Comparison of ENCODE assay signal across 11 cellular contexts in genomic region chr15:101445562-101446526, GRCh38. TPM values are rescaled to one million over a fixed set of nuclear protein-coding genes. Genes with fewer than 3 reads are reported as not detected.
DNase-seq lines count a peak whose midpoint lies in the region; ATAC-seq, FAIRE-seq and TF ChIP-seq lines count a peak whose summit lies in the region.
"Had no signal": no experiment of that assay in that cellular context is flagged by ENCODE, and none has a peak within 500 bp of the region (broad histone marks: within the 10 kb centered on the region; RNA-seq: fewer than 3 reads in every experiment).

No MANE protein-coding gene starts in this region.

- CTCF ChIA-PET in activated naive CD4-positive, alpha-beta T cell treated with anti-CD3 and anti-CD28 coated beads for 36 hours (lab: Charles Lee), result no interaction called here

- no peak for TF ChIP-seq POLR2A in breast epithelium (IDR thresholded peaks at IDR 0.05)

- 61 to 64% methylated on average over 22 of the region's 22 CpGs for WGBS in aorta, 2 donors

- no peak for ATAC-seq in stimulated activated naive CD8-positive, alpha-beta T cell treated with anti-CD3 and anti-CD28 coated beads, Interleukin-15, Interleukin-2, amounts not matched to agents 100 U/mL and 50 U/mL, for 24 hours
- ATAC-seq in aorta (ENCODE audit: low FRiP score) (peak; percentile 36), HG02870 (IDR thresholded peaks at IDR 0.05; ENCODE audit: unreplicated experiment) (no peak)

- H3K27ac ChIP-seq in breast epithelium (peak overlapping the region; percentile 33 to 81), kidney (ENCODE audit: low read depth in 2 of 2, low read length in 2 of 2) (no peak overlapping the region), aorta (ENCODE audit: low read depth in 1 of 2, low read length in 2 of 2) (no peak overlapping the region), ascending aorta (no peak overlapping the region)

- H3K27me3 Mint-ChIP-seq in stimulated activated naive CD8-positive, alpha-beta T cell treated with anti-CD3 and anti-CD28 coated beads, Interleukin-15, Interleukin-2, amounts not matched to agents 100 ng/mL and 50 ng/mL, for 24 hours, result peaks cover 12% of the 10 kb centered on the region
- peaks cover 5% of the 10 kb centered on the region for H3K27me3 Mint-ChIP-seq in activated naive CD4-positive, alpha-beta T cell treated with anti-CD3 and anti-CD28 coated beads for 36 hours (ENCODE audit: low read depth)

- intact Hi-C loops in breast epithelium (cut with DNase I; ENCODE audit: low total_unique reads), result no loop called here
- intact Hi-C loops in kidney (cut with DNase I), result no loop called here
- intact Hi-C loops in aorta (cut with DNase I), result no loop called here
- intact Hi-C loops in ascending aorta (cut with DNase I), result no loop called here
- intact Hi-C loops in activated naive CD4-positive, alpha-beta T cell treated with anti-CD3 and anti-CD28 coated beads for 36 hours (cut with micrococcal nuclease), result no loop called here

- H3K9me3 ChIP-seq in breast epithelium, result no peaks in the 10 kb centered on the region
- H3K9me3 ChIP-seq in kidney (ENCODE audit: control insufficient read depth in 1 of 2, low read length in 2 of 2), result no peaks in the 10 kb centered on the region
- no peaks in the 10 kb centered on the region for H3K9me3 ChIP-seq in aorta (ENCODE audit: control insufficient read depth, low read length)
- no peaks in the 10 kb centered on the region for H3K9me3 ChIP-seq in ascending aorta

- no peaks in the 10 kb centered on the region for H3K36me3 Mint-ChIP-seq in stimulated activated naive CD8-positive, alpha-beta T cell treated with anti-CD3 and anti-CD28 coated beads, Interleukin-15, Interleukin-2, amounts not matched to agents 100 ng/mL and 50 ng/mL, for 24 hours (ENCODE audit: low read depth)
- no peaks in the 10 kb centered on the region for H3K36me3 Mint-ChIP-seq in activated naive CD4-positive, alpha-beta T cell treated with anti-CD3 and anti-CD28 coated beads for 36 hours (ENCODE audit: low read depth)
- H3K36me3 Mint-ChIP-seq: activated naive CD4-positive, alpha-beta T cell treated with anti-CD3 and anti-CD28 coated beads, Interleukin-2, amount 10 ng/mL, durations not matched to agents 7 days and 5 days had no signal

- no peaks in the 10 kb centered on the region for H3K9me3 Mint-ChIP-seq in stimulated activated naive CD8-positive, alpha-beta T cell treated with anti-CD3 and anti-CD28 coated beads, Interleukin-15, Interleukin-2, amounts not matched to agents 100 ng/mL and 50 ng/mL, for 24 hours
- no peaks in the 10 kb centered on the region for H3K9me3 Mint-ChIP-seq in activated naive CD4-positive, alpha-beta T cell treated with anti-CD3 and anti-CD28 coated beads for 36 hours
- H3K9me3 Mint-ChIP-seq: activated naive CD4-positive, alpha-beta T cell treated with anti-CD3 and anti-CD28 coated beads, Interleukin-2, amount 10 ng/mL, durations not matched to agents 7 days and 5 days had no signal

- H3K4me3 Mint-ChIP-seq in stimulated activated naive CD8-positive, alpha-beta T cell treated with anti-CD3 and anti-CD28 coated beads, Interleukin-15, Interleukin-2, amounts not matched to agents 100 ng/mL and 50 ng/mL, for 24 hours, result no peak overlapping the region
- no peak overlapping the region for H3K4me3 Mint-ChIP-seq in activated naive CD4-positive, alpha-beta T cell treated with anti-CD3 and anti-CD28 coated beads for 36 hours
- H3K4me3 Mint-ChIP-seq: activated naive CD4-positive, alpha-beta T cell treated with anti-CD3 and anti-CD28 coated beads, Interleukin-2, amount 10 ng/mL, durations not matched to agents 7 days and 5 days had no signal

- FAIRE-seq in kidney (lab: Jason Lieb, UNC), result no peak
- FAIRE-seq: RCC 7860 had no signal

- H3K4me3 ChIP-seq in breast epithelium (no peak overlapping the region), kidney (ENCODE audit: low read length in 2 of 2) (no peak overlapping the region), aorta (ENCODE audit: low read length in 2 of 2) (no peak overlapping the region), ascending aorta (no peak overlapping the region)

- peaks cover 6% of the 10 kb centered on the region for H3K4me1 Mint-ChIP-seq in stimulated activated naive CD8-positive, alpha-beta T cell treated with anti-CD3 and anti-CD28 coated beads, Interleukin-15, Interleukin-2, amounts not matched to agents 100 ng/mL and 50 ng/mL, for 24 hours (ENCODE audit: low read depth)
- no peaks in the 10 kb centered on the region for H3K4me1 Mint-ChIP-seq in activated naive CD4-positive, alpha-beta T cell treated with anti-CD3 and anti-CD28 coated beads for 36 hours (ENCODE audit: low read depth)

- TF ChIP-seq CTCF in breast epithelium (IDR thresholded peaks at IDR 0.05), result no peak
- TF ChIP-seq CTCF in kidney (IDR thresholded peaks at IDR 0.05; ENCODE audit: borderline replicate concordance, extremely low read depth, insufficient read depth), result no peak
- no peak for TF ChIP-seq CTCF in ascending aorta (IDR thresholded peaks at IDR 0.05)

- no peaks in the 10 kb centered on the region for H3K36me3 ChIP-seq in breast epithelium
- no peaks in the 10 kb centered on the region for H3K36me3 ChIP-seq in kidney (ENCODE audit: control insufficient read depth in 1 of 2, insufficient read depth in 2 of 2, low read length in 2 of 2)
- H3K36me3 ChIP-seq in aorta (ENCODE audit: control insufficient read depth in 1 of 2, insufficient read depth in 2 of 2, low read length in 1 of 2), result no peaks in the 10 kb centered on the region
- no peaks in the 10 kb centered on the region for H3K36me3 ChIP-seq in ascending aorta

- peaks cover 0 to 7% of the 10 kb centered on the region in 2 donors for H3K4me1 ChIP-seq in breast epithelium
- no peaks in the 10 kb centered on the region for H3K4me1 ChIP-seq in kidney (ENCODE audit: control insufficient read depth in 1 of 2, insufficient read depth in 1 of 2, low read depth in 1 of 2, low read length in 2 of 2)
- H3K4me1 ChIP-seq in aorta (ENCODE audit: control insufficient read depth in 1 of 2, insufficient read depth in 2 of 2, low read length in 2 of 2), result no peaks in the 10 kb centered on the region
- H3K4me1 ChIP-seq in ascending aorta, result no peaks in the 10 kb centered on the region

- no peak for DNase-seq in stimulated activated naive CD8-positive, alpha-beta T cell treated with anti-CD3 and anti-CD28 coated beads, Interleukin-15, Interleukin-2, amounts not matched to agents 100 U/mL and 50 U/mL, for 24 hours
- DNase-seq in breast epithelium (ENCODE audit: low spot score in 2 of 2), result no peak
- peak; percentile 45 for DNase-seq in kidney
- no peak for DNase-seq in aorta
- no peak for DNase-seq in ascending aorta (ENCODE audit: low spot score in 2 of 2)
- DNase-seq in activated naive CD4-positive, alpha-beta T cell treated with anti-CD3 and anti-CD28 coated beads for 36 hours, result no peak
- DNase-seq: activated naive CD4-positive, alpha-beta T cell treated with anti-CD3 and anti-CD28 coated beads, Interleukin-2, amount 10 ng/mL, durations not matched to agents 7 days and 5 days; COR-L47 had no signal

- peak overlapping the region; percentile 26 for H3K27ac Mint-ChIP-seq in stimulated activated naive CD8-positive, alpha-beta T cell treated with anti-CD3 and anti-CD28 coated beads, Interleukin-15, Interleukin-2, amounts not matched to agents 100 ng/mL and 50 ng/mL, for 24 hours
- H3K27ac Mint-ChIP-seq in activated naive CD4-positive, alpha-beta T cell treated with anti-CD3 and anti-CD28 coated beads for 36 hours, result no peak overlapping the region
- H3K27ac Mint-ChIP-seq: activated naive CD4-positive, alpha-beta T cell treated with anti-CD3 and anti-CD28 coated beads, Interleukin-2, amount 10 ng/mL, durations not matched to agents 7 days and 5 days had no signal

- H3K9ac ChIP-seq in kidney (ENCODE audit: low read length in 2 of 2), result no peak overlapping the region

- H3K27me3 ChIP-seq in breast epithelium (no peaks in the 10 kb centered on the region), aorta (ENCODE audit: control insufficient read depth in 1 of 2, insufficient read depth in 2 of 2, low read length in 1 of 2) (no peaks in the 10 kb centered on the region), ascending aorta (no peaks in the 10 kb centered on the region)

RNA-seq across cellular contexts. Expression of gene PCSK6, which starts 43.7 kb away (rescaled TPM):
- 10 to 100 TPM in 2 of 3 donors, 1 to 10 TPM in 1; 7.2 to 19.7 (median 18.0) TPM for total RNA-seq in breast epithelium
- 7.3 TPM for total RNA-seq in kidney
- polyA plus RNA-seq in kidney (ENCODE audit: insufficient read depth, low read depth, low replicate concordance), result 3.8 TPM
- total RNA-seq in aorta, result 10 to 100 TPM in 1 of 2 donors, 1 to 10 TPM in 1; 5.0 to 11.2 TPM
- polyA plus RNA-seq in aorta, result 1 to 10 TPM in 1 of 2 donors, not detected in 1; 1.6 TPM
- total RNA-seq in ascending aorta, result 3.9 TPM
- under 1 TPM; 0.25 to 0.64 TPM for total RNA-seq in activated naive CD4-positive, alpha-beta T cell treated with anti-CD3 and anti-CD28 coated beads for 36 hours

Comparison
In these comparisons a context has a peak if more than half of its experiments do, and no peak if none do; other contexts are left out.
1. H3K27ac ChIP-seq: peak in breast epithelium (2 of 2); none in kidney (0 of 2), aorta (0 of 2) and ascending aorta (0 of 2).